Comparison of ENCODE assay signal across 28 cellular contexts in genomic region chr9:108062680-108063079, GRCh38.
"Had no signal": no experiment of that assay in that cellular context is flagged by ENCODE, and none has a peak within 500 bp of the region (broad histone marks: within the 10 kb centered on the region; RNA-seq: fewer than 3 reads in every experiment).

No MANE protein-coding gene starts in this region.

- H3K27me3 Mint-ChIP-seq: stimulated activated memory B cell treated with anti-CD40 and anti-IgM and Interleukin-4, amounts not matched to agents 10 μg/mL and 1 μg/mL and 100 μg/mL, for 72 hours; stimulated activated naive CD8-positive, alpha-beta T cell treated with anti-CD3 and anti-CD28 coated beads, Interleukin-15, amount 100 ng/mL, for 72 hours; stimulated activated naive CD8-positive, alpha-beta T cell treated with anti-CD3 and anti-CD28 coated beads, Interleukin-15, Interleukin-2, amounts not matched to agents 100 ng/mL and 50 ng/mL, for 24 hours; type B pancreatic cell had no signal

- H3K4me3 ChIP-seq: stomach, suprapubic skin, testis, thoracic aorta, thyroid gland, tibial artery, tibial nerve, transverse colon, upper lobe of left lung, upper lobe of right lung, uterus, vagina had no signal

- H3K27ac Mint-ChIP-seq: stimulated activated effector memory CD8-positive, alpha-beta T cell treated with anti-CD3 and anti-CD28 coated beads, Interleukin-12 subunit alpha, Interleukin-12 subunit beta, amount 100 ng/mL, for 72 hours; stimulated activated memory B cell treated with anti-CD40 and anti-IgM and Interleukin-4, amounts not matched to agents 10 μg/mL and 1 μg/mL and 100 μg/mL, for 72 hours; stimulated activated naive CD8-positive, alpha-beta T cell treated with anti-CD3 and anti-CD28 coated beads, Interleukin-15, amount 100 ng/mL, for 72 hours; stimulated activated naive CD8-positive, alpha-beta T cell treated with anti-CD3 and anti-CD28 coated beads, Interleukin-15, Interleukin-2, amounts not matched to agents 100 ng/mL and 50 ng/mL, for 24 hours; type B pancreatic cell had no signal

- DNase-seq: stimulated activated CD4-positive, alpha-beta T cell treated with anti-CD3 and anti-CD28 coated beads, Interleukin-2, amount 100 ng/mL, for 48 hours; stimulated activated CD4-positive, alpha-beta T cell treated with anti-CD3 and anti-CD28 coated beads, Interleukin-4, amount 100 ng/mL, for 1 hour; stimulated activated CD4-positive, alpha-beta T cell treated with anti-CD3 and anti-CD28 coated beads, Interleukin-4, amount 100 ng/mL, for 24 hours; stimulated activated CD4-positive, alpha-beta T cell treated with anti-CD3 and anti-CD28 coated beads, Interleukin-4, amount 100 ng/mL, for 4 hours; stimulated activated CD8-positive, alpha-beta memory T cell treated with anti-CD3 and anti-CD28 coated beads, Interleukin-4, amount 100 ng/mL, for 48 hours; stimulated activated naive CD4-positive, alpha-beta T cell; stimulated activated naive CD4-positive, alpha-beta T cell treated with Interleukin-2 at 50 U/mL for 16 hours; stimulated activated naive CD8-positive, alpha-beta T cell treated with anti-CD3 and anti-CD28 coated beads, Interleukin-15, amount 100 ng/mL, for 72 hours; stimulated activated naive CD8-positive, alpha-beta T cell treated with anti-CD3 and anti-CD28 coated beads, Interleukin-15, Interleukin-2, amounts not matched to agents 100 U/mL and 50 U/mL, for 24 hours; stomach; substantia nigra; testis; thyroid gland; tibial artery; transverse colon; trophoblast cell; upper lobe of left lung; upper lobe of right lung; uterus had no signal

- H3K36me3 ChIP-seq: stomach, suprapubic skin, thoracic aorta, thyroid gland, tibial artery, tibial nerve, transverse colon, upper lobe of left lung, upper lobe of right lung, uterus, vagina had no signal

- FAIRE-seq: urothelium cell line had no signal

- H3K9me3 Mint-ChIP-seq: type B pancreatic cell had no signal

- H3K4me1 Mint-ChIP-seq: stimulated activated effector memory CD8-positive, alpha-beta T cell treated with anti-CD3 and anti-CD28 coated beads, Interleukin-12 subunit alpha, Interleukin-12 subunit beta, amount 100 ng/mL, for 72 hours; stimulated activated memory B cell treated with anti-CD40 and anti-IgM and Interleukin-4, amounts not matched to agents 10 μg/mL and 1 μg/mL and 100 μg/mL, for 72 hours; stimulated activated naive CD8-positive, alpha-beta T cell treated with anti-CD3 and anti-CD28 coated beads, Interleukin-15, amount 100 ng/mL, for 72 hours had no signal

- ATAC-seq: stimulated activated effector memory CD8-positive, alpha-beta T cell treated with anti-CD3 and anti-CD28 coated beads, Interleukin-12 subunit alpha, Interleukin-12 subunit beta, amount 100 ng/mL, for 72 hours; stimulated activated memory B cell treated with anti-CD40 and anti-IgM and Interleukin-4, amounts not matched to agents 10 μg/mL and 1 μg/mL and 100 μg/mL, for 72 hours; stimulated activated naive CD8-positive, alpha-beta T cell treated with anti-CD3 and anti-CD28 coated beads, Interleukin-15, amount 100 ng/mL, for 72 hours; stimulated activated naive CD8-positive, alpha-beta T cell treated with anti-CD3 and anti-CD28 coated beads, Interleukin-15, Interleukin-2, amounts not matched to agents 100 U/mL and 50 U/mL, for 24 hours; upper lobe of right lung had no signal

- H3K4me3 Mint-ChIP-seq: stimulated activated effector memory CD8-positive, alpha-beta T cell treated with anti-CD3 and anti-CD28 coated beads, Interleukin-12 subunit alpha, Interleukin-12 subunit beta, amount 100 ng/mL, for 72 hours; stimulated activated memory B cell treated with anti-CD40 and anti-IgM and Interleukin-4, amounts not matched to agents 10 μg/mL and 1 μg/mL and 100 μg/mL, for 72 hours; stimulated activated naive CD8-positive, alpha-beta T cell treated with anti-CD3 and anti-CD28 coated beads, Interleukin-15, amount 100 ng/mL, for 72 hours; stimulated activated naive CD8-positive, alpha-beta T cell treated with anti-CD3 and anti-CD28 coated beads, Interleukin-15, Interleukin-2, amounts not matched to agents 100 ng/mL and 50 ng/mL, for 24 hours; type B pancreatic cell had no signal

- H3K9me3 ChIP-seq: stomach, suprapubic skin, testis, thoracic aorta, thyroid gland, tibial artery, tibial nerve, transverse colon, upper lobe of left lung, upper lobe of right lung, uterus, vagina had no signal

- H3K36me3 Mint-ChIP-seq: stimulated activated effector memory CD8-positive, alpha-beta T cell treated with anti-CD3 and anti-CD28 coated beads, Interleukin-12 subunit alpha, Interleukin-12 subunit beta, amount 100 ng/mL, for 72 hours; type B pancreatic cell had no signal

- H3K27me3 ChIP-seq: stomach, suprapubic skin, testis, thyroid gland, tibial artery, tibial nerve, transverse colon, upper lobe of left lung, upper lobe of right lung, uterus, vagina had no signal

- H3K27ac ChIP-seq: stomach, suprapubic skin, testis, thoracic aorta, thyroid gland, tibial artery, tibial nerve, transverse colon, upper lobe of left lung, upper lobe of right lung, uterus, vagina had no signal

- H3K4me1 ChIP-seq: testis, thyroid gland, tibial artery, upper lobe of right lung, uterus had no signal
